ENCODE assay signal across 24 cellular contexts in genomic region chr10:118694848-118695247, GRCh38. TPM values are rescaled to one million over a fixed set of nuclear protein-coding genes. Genes with fewer than 3 reads are reported as not detected.
A peak's percentile ranks its signal among the peaks of the same experiment; 100 is the strongest.
DNase-seq lines count a peak whose midpoint lies in the region; ATAC-seq, FAIRE-seq and TF ChIP-seq lines count a peak whose summit lies in the region.
"Had no signal": no experiment of that assay in that cellular context is flagged by ENCODE, and none has a peak within 500 bp of the region (broad histone marks: within the 10 kb centered on the region; RNA-seq: fewer than 3 reads in every experiment).

No MANE protein-coding gene starts in this region.

- no peak for TF ChIP-seq EP300 in stomach (IDR thresholded peaks at IDR 0.05)

- H3K4me2 ChIP-seq in astrocyte (ENCODE audit: low read length): peak overlapping the region; percentile 6

- H3K4me1 ChIP-seq in astrocyte (ENCODE audit: insufficient read depth, low read length): peaks cover 17% of the 10 kb centered on the region
- peaks cover 0 to 59% (median 25%) of the 10 kb centered on the region in 4 donors for H3K4me1 ChIP-seq in stomach
- no peaks in the 10 kb centered on the region for H3K4me1 ChIP-seq in kidney (ENCODE audit: control insufficient read depth in 1 of 2, insufficient read depth in 1 of 2, low read depth in 1 of 2, low read length in 2 of 2)

- peaks cover 48% of the 10 kb centered on the region for H3K4me1 Mint-ChIP-seq in astrocyte (ENCODE audit: low read depth, unreplicated experiment)
- H3K4me1 Mint-ChIP-seq in stimulated activated naive CD8-positive, alpha-beta T cell treated with anti-CD3 and anti-CD28 coated beads, Interleukin-15, amount 100 ng/mL, for 72 hours: peaks cover 46% of the 10 kb centered on the region

- peaks cover 5% of the 10 kb centered on the region for H3K36me3 Mint-ChIP-seq in astrocyte (ENCODE audit: low read depth, unreplicated experiment)

- H3K27ac Mint-ChIP-seq in astrocyte (ENCODE audit: unreplicated experiment): peak overlapping the region; percentile 81
- H3K27ac Mint-ChIP-seq in stimulated activated naive CD8-positive, alpha-beta T cell treated with anti-CD3 and anti-CD28 coated beads, Interleukin-15, amount 100 ng/mL, for 72 hours: no peak overlapping the region
- H3K27ac Mint-ChIP-seq: activated CD4-positive, alpha-beta memory T cell treated with anti-CD3 and anti-CD28 coated beads, Interleukin-2, amount 10 ng/mL, durations not matched to agents 7 days and 5 days; activated naive CD8-positive, alpha-beta T cell treated with anti-CD3 and anti-CD28 coated beads, Interleukin-2, amount 10 ng/mL, durations not matched to agents 7 days and 5 days; activated T-cell treated with anti-CD3 and anti-CD28 coated beads, Interleukin-2, amount 50 U/mL, for 72 hours; mesothelial cell of epicardium had no signal

- H3K36me3 ChIP-seq in astrocyte (ENCODE audit: insufficient read depth, low read length): no peaks in the 10 kb centered on the region
- peaks cover 0 to 24% (median 19%) of the 10 kb centered on the region in 4 donors for H3K36me3 ChIP-seq in stomach
- H3K36me3 ChIP-seq in kidney (ENCODE audit: control insufficient read depth in 1 of 2, insufficient read depth in 2 of 2, low read length in 2 of 2): peaks cover 0 to 4% of the 10 kb centered on the region in 2 donors

- no peak for ATAC-seq in stimulated activated naive CD8-positive, alpha-beta T cell treated with anti-CD3 and anti-CD28 coated beads, Interleukin-15, amount 100 ng/mL, for 72 hours
- ATAC-seq: activated T-cell treated with anti-CD3 and anti-CD28 coated beads, Interleukin-2, amount 50 U/mL, for 72 hours; Panc1 had no signal

- TF ChIP-seq CTCF in astrocyte (IDR thresholded peaks at IDR 0.05; ENCODE audit: insufficient read depth, low read depth, low read length) (no peak), foreskin fibroblast (IDR thresholded peaks at IDR 0.05; ENCODE audit: low read depth, low read length) (no peak), stomach (IDR thresholded peaks at IDR 0.05) (no peak), kidney (IDR thresholded peaks at IDR 0.05; ENCODE audit: borderline replicate concordance, extremely low read depth, insufficient read depth) (no peak), D721Med (IDR thresholded peaks at IDR 0.05; ENCODE audit: insufficient read depth, missing control alignments) (no peak)

- TF ChIP-seq POLR2A in stomach (IDR thresholded peaks at IDR 0.05): no peak

- H3K27ac ChIP-seq in astrocyte (ENCODE audit: low read depth, low read length) (no peak overlapping the region), stomach (peak overlapping the region in 3 of 5 donors; percentile 0 to 68 (median 43)), kidney (ENCODE audit: low read depth in 2 of 2, low read length in 2 of 2) (no peak overlapping the region)
- H3K27ac ChIP-seq: HL-60, tibial artery had no signal

- no peaks in the 10 kb centered on the region for H3K27me3 Mint-ChIP-seq in astrocyte (ENCODE audit: low read depth, unreplicated experiment)
- no peaks in the 10 kb centered on the region for H3K27me3 Mint-ChIP-seq in stimulated activated naive CD8-positive, alpha-beta T cell treated with anti-CD3 and anti-CD28 coated beads, Interleukin-15, amount 100 ng/mL, for 72 hours
- H3K27me3 Mint-ChIP-seq: activated CD4-positive, alpha-beta memory T cell treated with anti-CD3 and anti-CD28 coated beads, Interleukin-2, amount 10 ng/mL, durations not matched to agents 7 days and 5 days; activated naive CD8-positive, alpha-beta T cell treated with anti-CD3 and anti-CD28 coated beads, Interleukin-2, amount 10 ng/mL, durations not matched to agents 7 days and 5 days; CD4-positive, alpha-beta memory T cell had no signal

- no peak overlapping the region for H3K4me3 ChIP-seq in astrocyte (ENCODE audit: insufficient read depth, low read depth, low read length)
- H3K4me3 ChIP-seq in foreskin fibroblast (ENCODE audit: low read depth in 1 of 2, low read length in 2 of 2): no peak overlapping the region
- H3K4me3 ChIP-seq in stomach: no peak overlapping the region
- no peak overlapping the region for H3K4me3 ChIP-seq in kidney (ENCODE audit: low read length in 2 of 2)
- H3K4me3 ChIP-seq: tibial artery had no signal

- no peaks in the 10 kb centered on the region for H3K9me3 ChIP-seq in astrocyte (ENCODE audit: insufficient read depth, low read depth, low read length)
- H3K9me3 ChIP-seq in stomach: no peaks in the 10 kb centered on the region
- no peaks in the 10 kb centered on the region for H3K9me3 ChIP-seq in kidney (ENCODE audit: control insufficient read depth in 1 of 2, low read length in 2 of 2)
- H3K9me3 ChIP-seq: tibial artery had no signal

- no peaks in the 10 kb centered on the region for H3K9me3 Mint-ChIP-seq in astrocyte (ENCODE audit: unreplicated experiment)
- no peaks in the 10 kb centered on the region for H3K9me3 Mint-ChIP-seq in stimulated activated naive CD8-positive, alpha-beta T cell treated with anti-CD3 and anti-CD28 coated beads, Interleukin-15, amount 100 ng/mL, for 72 hours
- H3K9me3 Mint-ChIP-seq: activated CD4-positive, alpha-beta memory T cell treated with anti-CD3 and anti-CD28 coated beads, Interleukin-2, amount 10 ng/mL, durations not matched to agents 7 days and 5 days; activated naive CD8-positive, alpha-beta T cell treated with anti-CD3 and anti-CD28 coated beads, Interleukin-2, amount 10 ng/mL, durations not matched to agents 7 days and 5 days; activated T-cell treated with anti-CD3 and anti-CD28 coated beads, Interleukin-2, amount 50 U/mL, for 72 hours; mesothelial cell of epicardium had no signal

- H4K20me1 ChIP-seq in astrocyte (ENCODE audit: insufficient read depth, low read length): no peaks in the 10 kb centered on the region

- no peak overlapping the region for H3K4me3 Mint-ChIP-seq in astrocyte (ENCODE audit: unreplicated experiment)
- no peak overlapping the region for H3K4me3 Mint-ChIP-seq in stimulated activated naive CD8-positive, alpha-beta T cell treated with anti-CD3 and anti-CD28 coated beads, Interleukin-15, amount 100 ng/mL, for 72 hours
- H3K4me3 Mint-ChIP-seq: activated CD4-positive, alpha-beta memory T cell treated with anti-CD3 and anti-CD28 coated beads, Interleukin-2, amount 10 ng/mL, durations not matched to agents 7 days and 5 days; activated naive CD8-positive, alpha-beta T cell treated with anti-CD3 and anti-CD28 coated beads, Interleukin-2, amount 10 ng/mL, durations not matched to agents 7 days and 5 days; activated T-cell treated with anti-CD3 and anti-CD28 coated beads, Interleukin-2, amount 50 U/mL, for 72 hours; CD4-positive, alpha-beta memory T cell; mesothelial cell of epicardium had no signal

- no peak overlapping the region for H2AFZ ChIP-seq in astrocyte (ENCODE audit: low read depth, low read length)

- intact Hi-C loops in stomach (cut with DNase I; ENCODE audit: low total_unique reads): no loop called here
- intact Hi-C loops in kidney (cut with DNase I): no loop called here

- FAIRE-seq in astrocyte (lab: Jason Lieb, UNC) (peak; percentile 77), kidney (lab: Jason Lieb, UNC) (no peak), D721Med (lab: Jason Lieb, UNC) (no peak)
- FAIRE-seq: endometrium, keratinocyte had no signal

- H3K27me3 ChIP-seq in astrocyte (ENCODE audit: insufficient read depth, low read length): no peaks in the 10 kb centered on the region
- H3K27me3 ChIP-seq in stomach: no peaks in the 10 kb centered on the region
- H3K27me3 ChIP-seq: tibial artery had no signal

- peak; percentile 39 for DNase-seq in ELR (ENCODE audit: low read depth)
- peak; percentile 73 for DNase-seq in astrocyte (ENCODE audit: low read depth)
- DNase-seq in foreskin fibroblast: peak; percentile 42 to 74
- DNase-seq in stomach: no peak
- no peak for DNase-seq in stimulated activated naive CD8-positive, alpha-beta T cell treated with anti-CD3 and anti-CD28 coated beads, Interleukin-15, amount 100 ng/mL, for 72 hours
- no peak for DNase-seq in NCI-H524 (lab: John Stamatoyannopoulos, UW)
- no peak for DNase-seq in kidney
- no peak for DNase-seq in D721Med (ENCODE audit: insufficient read length, low spot score)
- DNase-seq: activated CD4-positive, alpha-beta memory T cell treated with anti-CD3 and anti-CD28 coated beads, Interleukin-2, amount 10 ng/mL, durations not matched to agents 7 days and 5 days; activated naive CD8-positive, alpha-beta T cell treated with anti-CD3 and anti-CD28 coated beads, Interleukin-2, amount 10 ng/mL, durations not matched to agents 7 days and 5 days; activated T-cell treated with anti-CD3 and anti-CD28 coated beads, Interleukin-2, amount 50 U/mL, for 72 hours; CD4-positive, alpha-beta memory T cell; cerebellar nuclear complex; DND-41; head of caudate nucleus; KBM-7; NCI-H1105; occipital lobe; tibial artery had no signal

- H3K79me2 ChIP-seq in astrocyte (ENCODE audit: insufficient read depth, low read length): no peaks in the 10 kb centered on the region

- no peak overlapping the region for H3K9ac ChIP-seq in astrocyte (ENCODE audit: low read length)
- no peak overlapping the region for H3K9ac ChIP-seq in kidney (ENCODE audit: low read length in 2 of 2)

RNA-seq across cellular contexts. Expression of gene CACUL1, which starts 59.9 kb away (rescaled TPM):
- total RNA-seq in astrocyte (49.9 and 52.4 TPM in 2 replicates), stomach (10 to 100 TPM; 17.4 to 76.9 (median 20.4) TPM), kidney (39.3 TPM)
- polyA plus RNA-seq in stomach (1 to 10 TPM; 5.1 to 5.3 (median 5.3) TPM), kidney (ENCODE audit: insufficient read depth, low read depth, low replicate concordance) (5.3 TPM)

Comparison
In these comparisons a context has a peak if more than half of its experiments do, and no peak if none do; other contexts are left out.
1. DNase-seq: peak in ELR (single experiment), astrocyte (single experiment) and foreskin fibroblast (2 of 2); none in stomach (single experiment), stimulated activated naive CD8-positive, alpha-beta T cell treated with anti-CD3 and anti-CD28 coated beads, Interleukin-15, amount 100 ng/mL, for 72 hours (0 of 2), NCI-H524 (0 of 2), kidney (single experiment) and D721Med (single experiment).
2. H3K27ac ChIP-seq: peak in stomach (3 of 5); none in astrocyte (single experiment) and kidney (0 of 2).